ENCODE assay signal across 13 cellular contexts in the genomic region with DNA sequence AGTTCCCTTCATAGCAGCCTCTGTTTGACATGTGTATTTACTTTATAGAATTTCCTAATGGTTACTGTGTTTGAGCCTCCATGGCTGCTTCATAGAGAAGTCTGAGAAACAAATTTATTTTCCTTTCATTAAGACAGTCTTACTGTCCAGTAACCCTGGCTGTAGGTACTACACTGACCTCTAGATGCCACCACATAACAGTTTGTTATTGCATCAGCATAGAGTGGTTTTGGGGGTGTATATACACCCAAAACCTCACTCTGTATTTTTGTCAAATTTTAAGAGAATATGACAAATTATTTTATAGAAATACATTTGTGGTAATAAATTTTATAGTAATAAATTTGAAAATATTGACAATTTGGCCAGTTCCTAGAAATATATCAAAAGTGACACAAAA. TPM values are rescaled to one million over a fixed set of nuclear protein-coding genes. Genes with fewer than 3 reads are reported as not detected.
DNase-seq lines count a peak whose midpoint lies in the region; ATAC-seq and TF ChIP-seq lines count a peak whose summit lies in the region.
"Had no signal": no experiment of that assay in that cellular context is flagged by ENCODE, and none has a peak within 500 bp of the region (broad histone marks: within the 10 kb centered on the region; RNA-seq: fewer than 3 reads in every experiment).

No MANE protein-coding gene starts in this region.

- CTCF ChIA-PET in AG04449 (lab: Yijun Ruan, JAX), result no interaction called here

- H3K4me1 ChIP-seq in GM23248 (ENCODE audit: insufficient read depth) (peaks cover 1% of the 10 kb centered on the region), heart right ventricle (peaks cover 1 to 34% (median 17%) of the 10 kb centered on the region in 9 donors)

- H3K4me1 Mint-ChIP-seq in glutamatergic neuron (ENCODE audit: low read depth, unreplicated experiment), result no peaks in the 10 kb centered on the region

- H3F3A ChIP-seq in GM23248 (ENCODE audit: insufficient read depth), result peaks cover under 1% of the 10 kb centered on the region; the same call in 1 of the 2 replicates

- no peaks in the 10 kb centered on the region for H3K79me2 ChIP-seq in GM23248 (ENCODE audit: insufficient read depth)

- DNase-seq in AG04449 (ENCODE audit: low read depth, low spot score), result no peak
- DNase-seq in GM23248, result peak; percentile 44
- DNase-seq in fibroblast of peridontal ligament (ENCODE audit: extremely low read depth), result peak; percentile 36
- no peak for DNase-seq in NCI-H82 treated with DMSO at 0.1 percent for 48 hours (lab: John Stamatoyannopoulos, UW; ENCODE audit: unreplicated experiment)
- DNase-seq in glutamatergic neuron, result no peak
- no peak for DNase-seq in heart right ventricle
- DNase-seq in T-helper 1 cell, result no peak
- DNase-seq: activated gamma-delta T cell treated with Interleukin-2 at 50 U/mL for 16 hours, dorsolateral prefrontal cortex, NCI-H187 had no signal

- H3K27me3 Mint-ChIP-seq in glutamatergic neuron (ENCODE audit: unreplicated experiment), result no peaks in the 10 kb centered on the region

- no peaks in the 10 kb centered on the region for H3K36me3 Mint-ChIP-seq in glutamatergic neuron (ENCODE audit: unreplicated experiment)

- H3K9me3 Mint-ChIP-seq in glutamatergic neuron (ENCODE audit: unreplicated experiment), result no peaks in the 10 kb centered on the region

- no peak overlapping the region for H3K4me3 ChIP-seq in AG04449 (ENCODE audit: low read depth, low read length)
- H3K4me3 ChIP-seq in GM23248, result no peak overlapping the region
- no peak overlapping the region for H3K4me3 ChIP-seq in heart right ventricle
- H3K4me3 ChIP-seq: dorsolateral prefrontal cortex, smooth muscle cell had no signal

- POLR2A ChIA-PET in AG04449 (lab: Yijun Ruan, JAX), result no interaction called here

- H3K36me3 ChIP-seq in GM23248 (ENCODE audit: low read depth), result no peaks in the 10 kb centered on the region
- peaks cover 0 to 82% (median under 1%) of the 10 kb centered on the region in 9 donors for H3K36me3 ChIP-seq in heart right ventricle

- H3K27me3 ChIP-seq in GM23248 (replicated peaks; ENCODE audit: insufficient read depth) (no peaks in the 10 kb centered on the region), heart right ventricle (no peaks in the 10 kb centered on the region)
- H3K27me3 ChIP-seq: dorsolateral prefrontal cortex had no signal

- H3K9ac ChIP-seq in GM23248, result no peak overlapping the region

- H2AFZ ChIP-seq in GM23248, result 0 out of 2 replicates have a peak overlapping the region, but pooled peaks have one; percentile 32

- no peak overlapping the region for H3K4me2 ChIP-seq in GM23248 (ENCODE audit: unreplicated experiment)
- H3K4me2 ChIP-seq: smooth muscle cell had no signal

- ATAC-seq in SK-N-SH treated with all-trans-retinoic acid at 6 μM for 48 hours, result peak; percentile 74
- no peak for ATAC-seq in heart right ventricle
- ATAC-seq: activated CD4-positive, CD25-positive, alpha-beta regulatory T cell treated with anti-CD3 and anti-CD28 coated beads, Interleukin-2, amount 50 U/mL, for 24 hours had no signal

- in situ Hi-C loops in GM23248 (cut with MboI), result no loop called here

- no peaks in the 10 kb centered on the region for H4K20me1 ChIP-seq in GM23248 (ENCODE audit: insufficient read depth)

- H3K27ac ChIP-seq in GM23248 (no peak overlapping the region), heart right ventricle (no peak overlapping the region)
- H3K27ac ChIP-seq: dorsolateral prefrontal cortex had no signal

- TF ChIP-seq CTCF in AG04449 (IDR thresholded peaks at IDR 0.05; ENCODE audit: insufficient read depth, low read length, missing control alignments) (peak; percentile 2), glutamatergic neuron (IDR thresholded peaks at IDR 0.05; ENCODE audit: partially characterized antibody, unreplicated experiment) (no peak), heart right ventricle (IDR thresholded peaks at IDR 0.05) (peak in 3 of 9 donors; percentile 21 to 30 (median 24))

- intact Hi-C loops in heart right ventricle (cut with DNase I), result loop anchor here in 1 of 10 donors (10.0 kb wide), 1 partner anchor 130 kb away; no protein-coding TSS in a partner anchor

- H3K9me3 ChIP-seq in GM23248 (ENCODE audit: low read depth) (no peaks in the 10 kb centered on the region), heart right ventricle (peaks cover 0 to 18% (median 0%) of the 10 kb centered on the region in 11 donors)

- H3K27ac Mint-ChIP-seq in glutamatergic neuron (ENCODE audit: unreplicated experiment), result no peak overlapping the region

- no peaks in the 10 kb centered on the region for H3K9me2 ChIP-seq in GM23248 (ENCODE audit: insufficient read depth)

- no peak overlapping the region for H3K4me3 Mint-ChIP-seq in glutamatergic neuron (ENCODE audit: unreplicated experiment)

TF ChIP-seq in SK-N-SH treated with all-trans-retinoic acid at 6 μM for 48 hours, 23 proteins besides CTCF, POLR2A, EP300 and RAD21 (continues in another document):
- TF ChIP-seq, protein P1, sequence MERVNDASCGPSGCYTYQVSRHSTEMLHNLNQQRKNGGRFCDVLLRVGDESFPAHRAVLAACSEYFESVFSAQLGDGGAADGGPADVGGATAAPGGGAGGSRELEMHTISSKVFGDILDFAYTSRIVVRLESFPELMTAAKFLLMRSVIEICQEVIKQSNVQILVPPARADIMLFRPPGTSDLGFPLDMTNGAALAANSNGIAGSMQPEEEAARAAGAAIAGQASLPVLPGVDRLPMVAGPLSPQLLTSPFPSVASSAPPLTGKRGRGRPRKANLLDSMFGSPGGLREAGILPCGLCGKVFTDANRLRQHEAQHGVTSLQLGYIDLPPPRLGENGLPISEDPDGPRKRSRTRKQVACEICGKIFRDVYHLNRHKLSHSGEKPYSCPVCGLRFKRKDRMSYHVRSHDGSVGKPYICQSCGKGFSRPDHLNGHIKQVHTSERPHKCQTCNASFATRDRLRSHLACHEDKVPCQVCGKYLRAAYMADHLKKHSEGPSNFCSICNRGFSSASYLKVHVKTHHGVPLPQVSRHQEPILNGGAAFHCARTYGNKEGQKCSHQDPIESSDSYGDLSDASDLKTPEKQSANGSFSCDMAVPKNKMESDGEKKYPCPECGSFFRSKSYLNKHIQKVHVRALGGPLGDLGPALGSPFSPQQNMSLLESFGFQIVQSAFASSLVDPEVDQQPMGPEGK (CRISPR knock-in tag; IDR thresholded peaks at IDR 0.05; ENCODE audit: borderline replicate concordance), result no peak
- no peak for TF ChIP-seq ZNF565 (CRISPR knock-in tag; conservative IDR thresholded peaks at IDR 0.05; ENCODE audit: low read depth)
- TF ChIP-seq, protein P2, sequence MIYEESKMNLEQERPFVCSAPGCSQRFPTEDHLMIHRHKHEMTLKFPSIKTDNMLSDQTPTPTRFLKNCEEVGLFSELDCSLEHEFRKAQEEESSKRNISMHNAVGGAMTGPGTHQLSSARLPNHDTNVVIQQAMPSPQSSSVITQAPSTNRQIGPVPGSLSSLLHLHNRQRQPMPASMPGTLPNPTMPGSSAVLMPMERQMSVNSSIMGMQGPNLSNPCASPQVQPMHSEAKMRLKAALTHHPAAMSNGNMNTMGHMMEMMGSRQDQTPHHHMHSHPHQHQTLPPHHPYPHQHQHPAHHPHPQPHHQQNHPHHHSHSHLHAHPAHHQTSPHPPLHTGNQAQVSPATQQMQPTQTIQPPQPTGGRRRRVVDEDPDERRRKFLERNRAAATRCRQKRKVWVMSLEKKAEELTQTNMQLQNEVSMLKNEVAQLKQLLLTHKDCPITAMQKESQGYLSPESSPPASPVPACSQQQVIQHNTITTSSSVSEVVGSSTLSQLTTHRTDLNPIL (CRISPR knock-in tag; IDR thresholded peaks at IDR 0.05; ENCODE audit: low read depth), result no peak
- TF ChIP-seq BACH2 (CRISPR knock-in tag; IDR thresholded peaks at IDR 0.05; ENCODE audit: borderline replicate concordance), result no peak
- no peak for TF ChIP-seq OSR1 (CRISPR knock-in tag; IDR thresholded peaks at IDR 0.05)
- no peak for TF ChIP-seq ZNF8 (CRISPR knock-in tag; IDR thresholded peaks at IDR 0.05)
- TF ChIP-seq, protein P3, sequence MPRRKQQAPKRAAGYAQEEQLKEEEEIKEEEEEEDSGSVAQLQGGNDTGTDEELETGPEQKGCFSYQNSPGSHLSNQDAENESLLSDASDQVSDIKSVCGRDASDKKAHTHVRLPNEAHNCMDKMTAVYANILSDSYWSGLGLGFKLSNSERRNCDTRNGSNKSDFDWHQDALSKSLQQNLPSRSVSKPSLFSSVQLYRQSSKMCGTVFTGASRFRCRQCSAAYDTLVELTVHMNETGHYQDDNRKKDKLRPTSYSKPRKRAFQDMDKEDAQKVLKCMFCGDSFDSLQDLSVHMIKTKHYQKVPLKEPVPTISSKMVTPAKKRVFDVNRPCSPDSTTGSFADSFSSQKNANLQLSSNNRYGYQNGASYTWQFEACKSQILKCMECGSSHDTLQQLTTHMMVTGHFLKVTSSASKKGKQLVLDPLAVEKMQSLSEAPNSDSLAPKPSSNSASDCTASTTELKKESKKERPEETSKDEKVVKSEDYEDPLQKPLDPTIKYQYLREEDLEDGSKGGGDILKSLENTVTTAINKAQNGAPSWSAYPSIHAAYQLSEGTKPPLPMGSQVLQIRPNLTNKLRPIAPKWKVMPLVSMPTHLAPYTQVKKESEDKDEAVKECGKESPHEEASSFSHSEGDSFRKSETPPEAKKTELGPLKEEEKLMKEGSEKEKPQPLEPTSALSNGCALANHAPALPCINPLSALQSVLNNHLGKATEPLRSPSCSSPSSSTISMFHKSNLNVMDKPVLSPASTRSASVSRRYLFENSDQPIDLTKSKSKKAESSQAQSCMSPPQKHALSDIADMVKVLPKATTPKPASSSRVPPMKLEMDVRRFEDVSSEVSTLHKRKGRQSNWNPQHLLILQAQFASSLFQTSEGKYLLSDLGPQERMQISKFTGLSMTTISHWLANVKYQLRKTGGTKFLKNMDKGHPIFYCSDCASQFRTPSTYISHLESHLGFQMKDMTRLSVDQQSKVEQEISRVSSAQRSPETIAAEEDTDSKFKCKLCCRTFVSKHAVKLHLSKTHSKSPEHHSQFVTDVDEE (CRISPR knock-in tag; IDR thresholded peaks at IDR 0.05), result no peak
- TF ChIP-seq RARB (CRISPR knock-in tag; IDR thresholded peaks at IDR 0.05), result no peak
- TF ChIP-seq ARNTL (CRISPR knock-in tag; IDR thresholded peaks at IDR 0.05; ENCODE audit: borderline replicate concordance, low read depth), result no peak

RNA-seq across cellular contexts. Expression of a gene that starts 57.3 kb away (rescaled TPM):
- 3.0 and 5.2 TPM in 2 replicates for total RNA-seq in GM23248 (2014; rRNA removed; shearing (Covaris generic))
- polyA plus RNA-seq in GM23248 (2016; fragmentation: Nextera tagmentation; extraction: Ambion mirVana), result 1.1 and 1.3 TPM in 2 replicates
- 25.7 TPM for total RNA-seq in glutamatergic neuron (ENCODE audit: unreplicated experiment)
- total RNA-seq in heart right ventricle, result 100 to 1,000 TPM; 285 to 541 (median 407) TPM
- 100 to 1,000 TPM; 176 to 639 TPM for polyA plus RNA-seq in heart right ventricle

Comparison
In these comparisons a context has a peak if more than half of its experiments do, and no peak if none do; other contexts are left out.
1. DNase-seq: peak in GM23248 (single experiment) and fibroblast of peridontal ligament (single experiment); none in AG04449 (single experiment), NCI-H82 treated with DMSO at 0.1 percent for 48 hours (single experiment), glutamatergic neuron (single experiment), heart right ventricle (0 of 2) and T-helper 1 cell (0 of 5).
2. RNA of a gene that starts 57.3 kb away (total RNA-seq): 285 to 541 TPM in heart right ventricle; 25.7 TPM in glutamatergic neuron (single experiment) and 3.0 to 5.2 TPM in GM23248; every median in the first group is over 10 times any median in the second.